In the genomic region with DNA sequence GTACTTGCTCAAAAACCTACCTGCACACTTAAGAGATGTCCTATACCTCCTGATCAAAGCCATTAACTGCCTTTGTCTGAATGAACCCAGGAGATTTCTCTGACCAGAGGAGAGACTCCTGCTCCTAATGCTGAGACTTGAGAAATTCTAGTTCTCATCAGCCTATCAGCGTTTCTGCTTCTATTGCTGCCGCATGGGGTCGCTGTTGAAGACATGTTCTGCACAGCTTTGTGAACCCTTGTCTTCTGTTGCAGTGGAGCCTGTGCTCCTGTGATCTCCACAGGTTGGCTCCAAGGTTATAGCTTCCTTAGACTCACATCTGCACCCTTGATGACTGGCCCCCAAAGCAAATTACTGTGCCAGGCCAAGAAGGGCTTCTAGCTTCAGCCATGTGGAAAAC, we compare ENCODE assay signal across 17 cellular contexts. TPM values are rescaled to one million over a fixed set of nuclear protein-coding genes. Genes with fewer than 3 reads are reported as not detected.
A peak's percentile ranks its signal among the peaks of the same experiment; 100 is the strongest.
DNase-seq lines count a peak whose midpoint lies in the region; ATAC-seq, FAIRE-seq and TF ChIP-seq lines count a peak whose summit lies in the region.
"Had no signal": no experiment of that assay in that cellular context is flagged by ENCODE, and none has a peak within 500 bp of the region (broad histone marks: within the 10 kb centered on the region; RNA-seq: fewer than 3 reads in every experiment).

No MANE protein-coding gene starts in this region.

- H4K20me1 ChIP-seq in K562 (replicated peaks; ENCODE audit: control insufficient read depth, insufficient read depth, low read length): no peaks in the 10 kb centered on the region

- no peak for TF ChIP-seq POLR2A in K562 (conservative IDR thresholded peaks at IDR 0.05)

- H3K27ac ChIP-seq in K562 (ENCODE audit: extremely low read depth, low read depth, low read length): no peak overlapping the region
- H3K27ac ChIP-seq: GM23248, upper lobe of right lung had no signal

- H3K27me3 Mint-ChIP-seq in activated CD4-positive, alpha-beta T cell treated with anti-CD3 and anti-CD28 coated beads, Interleukin-2, amount 10 ng/mL, durations not matched to agents 7 days and 5 days: peaks cover 5% of the 10 kb centered on the region
- no peaks in the 10 kb centered on the region for H3K27me3 Mint-ChIP-seq in osteocyte (ENCODE audit: unreplicated experiment)
- H3K27me3 Mint-ChIP-seq: activated naive CD8-positive, alpha-beta T cell had no signal

- peaks cover 8% of the 10 kb centered on the region; the same call in 1 of the 2 replicates for H3K9me3 ChIP-seq in K562 (replicated peaks; ENCODE audit: control insufficient read depth, insufficient read depth, low read depth, low read length)

- no peak for TF ChIP-seq EP300 in Ishikawa (IDR thresholded peaks at IDR 0.05; ENCODE audit: borderline replicate concordance)
- no peak for TF ChIP-seq EP300 in K562 (IDR thresholded peaks at IDR 0.05; ENCODE audit: low read length)

- H3K79me2 ChIP-seq in K562 (ENCODE audit: control insufficient read depth, insufficient read depth, low read length): no peaks in the 10 kb centered on the region

- WGBS in K562 (ENCODE audit: insufficient coverage, low coverage, missing lambda C conversion rate): 0% methylated on average over 3 of the region's 3 CpGs

- H2AFZ ChIP-seq in K562 (ENCODE audit: low read depth, low read length): no peak overlapping the region
- H2AFZ ChIP-seq: GM23248 had no signal

- H3K27me3 ChIP-seq in K562 (ENCODE audit: control insufficient read depth in 2 of 2, insufficient read depth in 2 of 2, low read length in 2 of 2): peaks cover 2 to 7% of the 10 kb centered on the region in 2 experiments; a peak in 2 of 5 replicates
- H3K27me3 ChIP-seq: upper lobe of right lung had no signal

- no peak overlapping the region for H3K9ac ChIP-seq in K562 (ENCODE audit: insufficient read depth in 1 of 2, low read depth in 2 of 2, low read length in 2 of 2)
- H3K9ac ChIP-seq: GM23248 had no signal

- BruUV-seq in K562 (replicated peaks; lab: Mats Ljungman, UMichigan): no TSS peak

- no peak overlapping the region for H3K4me3 Mint-ChIP-seq in activated CD4-positive, alpha-beta T cell treated with anti-CD3 and anti-CD28 coated beads, Interleukin-2, amount 10 ng/mL, durations not matched to agents 7 days and 5 days
- no peak overlapping the region for H3K4me3 Mint-ChIP-seq in osteocyte (ENCODE audit: unreplicated experiment)
- H3K4me3 Mint-ChIP-seq: activated CD8-positive, alpha-beta memory T cell treated with anti-CD3 and anti-CD28 coated beads, Interleukin-2, amount 10 ng/mL, durations not matched to agents 7 days and 5 days; activated naive CD8-positive, alpha-beta T cell had no signal

- no peaks in the 10 kb centered on the region for H3K4me1 ChIP-seq in K562 (replicated peaks in 1 of 2; ENCODE audit: control insufficient read depth in 2 of 2, insufficient read depth in 2 of 2, low read length in 2 of 2)
- H3K4me1 ChIP-seq: upper lobe of right lung had no signal

- H3K4me1 Mint-ChIP-seq in activated CD4-positive, alpha-beta T cell treated with anti-CD3 and anti-CD28 coated beads, Interleukin-2, amount 10 ng/mL, durations not matched to agents 7 days and 5 days: no peaks in the 10 kb centered on the region
- peaks cover 31% of the 10 kb centered on the region for H3K4me1 Mint-ChIP-seq in osteocyte (ENCODE audit: unreplicated experiment)
- H3K4me1 Mint-ChIP-seq: activated CD8-positive, alpha-beta memory T cell treated with anti-CD3 and anti-CD28 coated beads, Interleukin-2, amount 10 ng/mL, durations not matched to agents 7 days and 5 days had no signal

- in situ Hi-C loops in K562 (cut with MboI): no loop called here

- TF ChIP-seq CTCF in K562 (IDR thresholded peaks at IDR 0.05 in 2 of 3, conservative IDR thresholded peaks at IDR 0.05 in 1 of 3; ENCODE audit: insufficient read depth in 2 of 3, low read depth in 1 of 3, low read length in 3 of 3) (peak; percentile 48 to 65 (median 56)), osteocyte (IDR thresholded peaks at IDR 0.05) (peak; percentile 17), GM10248 (IDR thresholded peaks at IDR 0.05; ENCODE audit: control extremely low read depth, extremely low read depth, low read depth, missing control alignments) (no peak)

- peaks cover 12% of the 10 kb centered on the region for H3K9me3 Mint-ChIP-seq in activated CD4-positive, alpha-beta T cell treated with anti-CD3 and anti-CD28 coated beads, Interleukin-2, amount 10 ng/mL, durations not matched to agents 7 days and 5 days
- H3K9me3 Mint-ChIP-seq in osteocyte (ENCODE audit: unreplicated experiment): no peaks in the 10 kb centered on the region

- no peak overlapping the region for H3K4me2 ChIP-seq in K562 (ENCODE audit: insufficient read depth, low read length)

- no peaks in the 10 kb centered on the region for H3K36me3 ChIP-seq in K562 (ENCODE audit: control insufficient read depth, insufficient read depth, low read length)
- H3K36me3 ChIP-seq: upper lobe of right lung had no signal

- FAIRE-seq in K562 (lab: Jason Lieb, UNC): no peak
- FAIRE-seq: TTC549 had no signal

- no peak overlapping the region for H3K4me3 ChIP-seq in K562
- H3K4me3 ChIP-seq: GM23248, upper lobe of right lung had no signal

- intact Hi-C loops in K562 (cut with micrococcal nuclease): no loop called here

- CTCF ChIA-PET in activated CD4-positive, alpha-beta T cell treated with anti-CD3 and anti-CD28 coated beads, Interleukin-2, amount 10 ng/mL, durations not matched to agents 7 days and 5 days (lab: Charles Lee): interaction anchor here (1.1 to 1.7 kb wide), 2 partner anchors 11 kb away, joined by 3 to 5 read pairs; no protein-coding TSS in a partner anchor
- CTCF ChIA-PET in K562 (lab: Yijun Ruan, JAX; ENCODE audit: low intra/inter-chr PET ratio) (no interaction called here), GM10248 (lab: Yijun Ruan, JAX) (interaction anchor here (1.2 to 2.2 kb wide), 6 partner anchors 10 to 465 kb away, joined by 3 to 15 read pairs (median 5); no protein-coding TSS in a partner anchor)

- H3K27ac Mint-ChIP-seq in activated CD4-positive, alpha-beta T cell treated with anti-CD3 and anti-CD28 coated beads, Interleukin-2, amount 10 ng/mL, durations not matched to agents 7 days and 5 days: no peak overlapping the region
- no peak overlapping the region for H3K27ac Mint-ChIP-seq in osteocyte (ENCODE audit: unreplicated experiment)
- H3K27ac Mint-ChIP-seq: activated CD8-positive, alpha-beta memory T cell treated with anti-CD3 and anti-CD28 coated beads, Interleukin-2, amount 10 ng/mL, durations not matched to agents 7 days and 5 days; activated naive CD8-positive, alpha-beta T cell had no signal

- H3K36me3 Mint-ChIP-seq in activated CD4-positive, alpha-beta T cell treated with anti-CD3 and anti-CD28 coated beads, Interleukin-2, amount 10 ng/mL, durations not matched to agents 7 days and 5 days (ENCODE audit: low read depth): no peaks in the 10 kb centered on the region
- no peaks in the 10 kb centered on the region for H3K36me3 Mint-ChIP-seq in osteocyte (ENCODE audit: unreplicated experiment)
- H3K36me3 Mint-ChIP-seq: activated CD8-positive, alpha-beta memory T cell treated with anti-CD3 and anti-CD28 coated beads, Interleukin-2, amount 10 ng/mL, durations not matched to agents 7 days and 5 days; activated naive CD8-positive, alpha-beta T cell had no signal

- peak; percentile 26; the same call in 1 of the 2 replicates for TF ChIP-seq RAD21 in Ishikawa (IDR thresholded peaks at IDR 0.05; ENCODE audit: low read depth)
- no peak for TF ChIP-seq RAD21 in K562 (CRISPR knock-in tag; conservative IDR thresholded peaks at IDR 0.05 in 1 of 2, IDR thresholded peaks at IDR 0.05 in 1 of 2)

- ATAC-seq in K562 (no peak), HG02884 (IDR thresholded peaks at IDR 0.05; ENCODE audit: unreplicated experiment) (no peak)
- ATAC-seq: activated CD8-positive, alpha-beta memory T cell treated with anti-CD3 and anti-CD28 coated beads, Interleukin-2, amount 10 ng/mL, durations not matched to agents 7 days and 5 days; upper lobe of right lung had no signal

- DNase-seq in activated CD4-positive, alpha-beta T cell treated with anti-CD3 and anti-CD28 coated beads for 48 hours: peak; percentile 26
- no peak for DNase-seq in activated CD4-positive, alpha-beta T cell treated with anti-CD3 and anti-CD28 coated beads, Interleukin-2, amount 10 ng/mL, durations not matched to agents 7 days and 5 days
- DNase-seq in K562 (ENCODE audit: extremely low read depth in 1 of 4, low spot score in 3 of 4): peak; percentile 31 to 56 (median 44)
- no peak for DNase-seq in osteocyte (ENCODE audit: extremely low spot score, unreplicated experiment)
- no peak for DNase-seq in GM10248 (ENCODE audit: extremely low spot score)
- no peak for DNase-seq in NCI-H2029 treated with DMSO at 0.1 percent for 48 hours (lab: John Stamatoyannopoulos, UW)
- DNase-seq: activated CD8-positive, alpha-beta memory T cell treated with anti-CD3 and anti-CD28 coated beads, Interleukin-2, amount 10 ng/mL, durations not matched to agents 7 days and 5 days; cortex of kidney; GM23248; NCI-H1092; SHP77 treated with DMSO at 0.1 percent for 48 hours; upper lobe of right lung had no signal

- POLR2A ChIA-PET in activated CD4-positive, alpha-beta T cell treated with anti-CD3 and anti-CD28 coated beads, Interleukin-2, amount 10 ng/mL, durations not matched to agents 7 days and 5 days (lab: Charles Lee): no interaction called here
- POLR2A ChIA-PET in K562 (lab: Yijun Ruan, JAX): interaction anchor here (1.1 kb wide), 1 partner anchor 12 kb away, joined by 5 read pairs; no protein-coding TSS in a partner anchor
- POLR2A ChIA-PET in GM10248 (lab: Yijun Ruan, JAX): no interaction called here

- no peaks in the 10 kb centered on the region for H3K9me1 ChIP-seq in K562 (ENCODE audit: control insufficient read depth, insufficient read depth, low read length)

RNA-seq across cellular contexts. Expression of a gene that starts 40.2 kb away (rescaled TPM):
- not detected for total RNA-seq in activated CD4-positive, alpha-beta T cell treated with anti-CD3 and anti-CD28 coated beads, Interleukin-2, amount 10 ng/mL, durations not matched to agents 7 days and 5 days
- not detected in 2 replicates for total RNA-seq in K562 (2011; cell fraction: chromatin; rRNA removed; ENCODE audit: low replicate concordance)
- total RNA-seq in K562 (2011; cell fraction: nucleolus; rRNA removed): not detected in 2 replicates
- total RNA-seq in K562 (2011; cell fraction: nucleoplasm; rRNA removed): not detected in 2 replicates
- total RNA-seq in K562 (2014; rRNA removed): not detected in 2 replicates
- not detected in 2 replicates for total RNA-seq in K562 (2014; rRNA removed; fragmentation: Illumina TruSeq; extraction: Trizol)
- not detected in 2 replicates for total RNA-seq in K562 (2015; rRNA removed; fragmentation: Illumina TruSeq; extraction: Trizol)
- not detected in 2 replicates for total RNA-seq in K562 (2021)
- not detected in 2 replicates for polyA plus RNA-seq in K562 (2011; rRNA removed)
- polyA plus RNA-seq in K562 (2011; cell fraction: cytosol; rRNA removed): not detected in 2 replicates
- polyA plus RNA-seq in K562 (2011; cell fraction: nucleus; rRNA removed): not detected in 2 replicates
- polyA plus RNA-seq in K562 (2012): not detected in 2 replicates
- not detected in 2 replicates for polyA plus RNA-seq in K562 (2014; fragmentation: Illumina TruSeq; extraction: Trizol)
- polyA plus RNA-seq in K562 (2014; fragmentation: Nextera tagmentation; extraction: Ambion mirVana): not detected
- not detected in 2 replicates for polyA plus RNA-seq in K562 (2014; rRNA removed)
- polyA minus RNA-seq in K562 (2011; rRNA and poly(A)+ RNA removed): not detected in 2 replicates
- polyA minus RNA-seq in K562 (2011; cell fraction: cytosol; rRNA and poly(A)+ RNA removed): not detected in 2 replicates
- polyA minus RNA-seq in K562 (2011; cell fraction: nucleus; rRNA and poly(A)+ RNA removed): not detected in 2 replicates
- total RNA-seq in osteocyte: not detected in 2 replicates
- total RNA-seq: activated CD8-positive, alpha-beta memory T cell treated with anti-CD3 and anti-CD28 coated beads, Interleukin-2, amount 10 ng/mL, durations not matched to agents 7 days and 5 days; GM23248; NCI-H460; upper lobe of right lung had no signal
- polyA plus RNA-seq: GM23248 had no signal

Comparison
In these comparisons a context has a peak if more than half of its experiments do, and no peak if none do; other contexts are left out.
1. DNase-seq: peak in activated CD4-positive, alpha-beta T cell treated with anti-CD3 and anti-CD28 coated beads for 48 hours (single experiment) and K562 (4 of 4); none in activated CD4-positive, alpha-beta T cell treated with anti-CD3 and anti-CD28 coated beads, Interleukin-2, amount 10 ng/mL, durations not matched to agents 7 days and 5 days (single experiment), osteocyte (single experiment), GM10248 (single experiment) and NCI-H2029 treated with DMSO at 0.1 percent for 48 hours (single experiment).